In the genomic region with DNA sequence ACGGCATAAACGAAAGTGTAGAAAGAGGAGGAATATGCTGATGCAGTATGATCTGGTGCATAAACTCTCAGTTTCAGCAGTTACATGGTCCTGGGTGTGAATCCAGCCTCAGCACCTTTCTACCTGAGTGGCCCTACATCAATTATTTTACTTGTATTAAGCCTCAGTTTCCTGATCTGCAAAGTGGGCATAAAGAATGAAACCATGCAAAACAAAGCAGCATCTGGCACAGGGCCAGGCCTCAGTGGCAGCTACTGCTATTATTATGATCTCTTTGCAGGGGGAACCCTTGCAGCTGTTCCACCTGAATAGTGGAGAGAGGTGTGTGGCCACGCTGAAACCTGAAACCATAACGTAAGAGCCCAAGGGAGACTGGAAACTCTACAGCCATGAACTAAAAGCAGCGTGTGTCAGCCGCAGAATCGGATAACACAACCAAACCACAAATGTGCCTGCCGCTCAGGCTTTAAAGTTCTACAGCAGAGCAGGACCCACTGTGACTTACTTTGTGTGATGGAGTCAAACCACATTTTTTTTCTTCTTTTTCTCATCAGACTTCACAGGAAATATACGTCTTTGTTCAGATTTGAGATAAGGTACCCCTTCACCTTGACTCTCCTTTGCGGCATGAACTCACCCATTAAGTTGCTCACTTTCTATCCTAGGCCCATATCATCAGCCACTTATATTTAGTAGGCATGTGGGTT, we compare ENCODE assay signal across 8 cellular contexts. TPM values are rescaled to one million over a fixed set of nuclear protein-coding genes. Genes with fewer than 3 reads are reported as not detected.
DNase-seq lines count a peak whose midpoint lies in the region; ATAC-seq and TF ChIP-seq lines count a peak whose summit lies in the region.

No MANE protein-coding gene starts in this region.

- no peaks in the 10 kb centered on the region for H3K79me2 ChIP-seq in SU-DHL-6 (ENCODE audit: insufficient read depth, low read length)

- H3K9ac ChIP-seq in SU-DHL-6 (ENCODE audit: low read length), result 0 out of 2 replicates have a peak overlapping the region, but pooled peaks have one; percentile 14

- CTCF ChIA-PET in CD4-positive, alpha-beta memory T cell (lab: Charles Lee; ENCODE audit: partially characterized antibody), result interaction anchor here (0.6 to 5.8 kb wide), 11 partner anchors 9 to 170 kb away, joined by 3 to 22 read pairs (median 5); no protein-coding TSS in a partner anchor

- H3K27ac Mint-ChIP-seq in CD4-positive, alpha-beta memory T cell, result peak overlapping the region; percentile 92 to 99 (median 97)
- H3K27ac Mint-ChIP-seq in activated naive CD8-positive, alpha-beta T cell treated with anti-CD3 and anti-CD28 coated beads, Interleukin-2, amount 10 ng/mL, durations not matched to agents 7 days and 5 days, result peak overlapping the region; percentile 87
- H3K27ac Mint-ChIP-seq in glutamatergic neuron (ENCODE audit: unreplicated experiment), result no peak overlapping the region

- peak overlapping the region; percentile 58 for H3K4me2 ChIP-seq in SU-DHL-6 (ENCODE audit: low read depth, low read length, poor library complexity, severe bottlenecking)

- H2AFZ ChIP-seq in SU-DHL-6 (ENCODE audit: low read depth, low read length, severe bottlenecking), result no peak overlapping the region

- peaks cover 15% of the 10 kb centered on the region for H3F3A ChIP-seq in SU-DHL-6 (ENCODE audit: insufficient read depth)

- no peak for TF ChIP-seq POLR2A in lower leg skin (IDR thresholded peaks at IDR 0.05)

- TF ChIP-seq CTCF in SU-DHL-6 (IDR thresholded peaks at IDR 0.05; ENCODE audit: insufficient read depth, low read length, poor library complexity, severe bottlenecking) (no peak), glutamatergic neuron (IDR thresholded peaks at IDR 0.05; ENCODE audit: partially characterized antibody, unreplicated experiment) (no peak), lower leg skin (IDR thresholded peaks at IDR 0.05) (no peak)

- POLR2A ChIA-PET in CD4-positive, alpha-beta memory T cell (lab: Charles Lee; ENCODE audit: partially characterized antibody), result interaction anchor here (0.6 to 5.5 kb wide), 12 partner anchors 9 to 74 kb away, joined by 3 to 101 read pairs (median 7); a partner anchor contains a TSS
- POLR2A ChIA-PET in activated naive CD8-positive, alpha-beta T cell treated with anti-CD3 and anti-CD28 coated beads, Interleukin-2, amount 10 ng/mL, durations not matched to agents 7 days and 5 days (lab: Charles Lee), result interaction anchor here (0.7 to 5.4 kb wide), 7 partner anchors 9 to 123 kb away, joined by 3 to 44 read pairs (median 4); a partner anchor contains a TSS

- peak overlapping the region; percentile 80 for H3K27ac ChIP-seq in CD4-positive, alpha-beta memory T cell (ENCODE audit: low read depth, low read length)
- H3K27ac ChIP-seq in SU-DHL-6 (ENCODE audit: low read depth, low read length), result peak overlapping the region; percentile 80

- H3K4me3 Mint-ChIP-seq in CD4-positive, alpha-beta memory T cell, result peak overlapping the region; percentile 63 to 85 (median 78)
- H3K4me3 Mint-ChIP-seq in activated naive CD8-positive, alpha-beta T cell treated with anti-CD3 and anti-CD28 coated beads, Interleukin-2, amount 10 ng/mL, durations not matched to agents 7 days and 5 days, result peak overlapping the region; percentile 43
- no peak overlapping the region for H3K4me3 Mint-ChIP-seq in glutamatergic neuron (ENCODE audit: unreplicated experiment)

- H3K36me3 Mint-ChIP-seq in CD4-positive, alpha-beta memory T cell, result no peaks in the 10 kb centered on the region
- H3K36me3 Mint-ChIP-seq in activated naive CD8-positive, alpha-beta T cell treated with anti-CD3 and anti-CD28 coated beads, Interleukin-2, amount 10 ng/mL, durations not matched to agents 7 days and 5 days, result no peaks in the 10 kb centered on the region
- H3K36me3 Mint-ChIP-seq in glutamatergic neuron (ENCODE audit: unreplicated experiment), result no peaks in the 10 kb centered on the region

- 72 to 75% methylated on average over 10 of the region's 10 CpGs for WGBS in lower leg skin, 2 donors

- H3K36me3 ChIP-seq in CD4-positive, alpha-beta memory T cell (ENCODE audit: insufficient read depth, low read length), result no peaks in the 10 kb centered on the region
- H3K36me3 ChIP-seq in SU-DHL-6 (ENCODE audit: low read length), result no peaks in the 10 kb centered on the region

- H3K9me3 ChIP-seq in CD4-positive, alpha-beta memory T cell (ENCODE audit: control insufficient read depth in 1 of 2, low read length in 2 of 2), result no peaks in the 10 kb centered on the region
- H3K9me3 ChIP-seq in SU-DHL-6 (ENCODE audit: insufficient read depth, low read length), result no peaks in the 10 kb centered on the region

- ATAC-seq in GM19452 (IDR thresholded peaks at IDR 0.05; ENCODE audit: unreplicated experiment) (peak; percentile 88), HG03460 (IDR thresholded peaks at IDR 0.05; ENCODE audit: unreplicated experiment) (peak; percentile 90)
- peak; percentile 85 for ATAC-seq in activated naive CD8-positive, alpha-beta T cell treated with anti-CD3 and anti-CD28 coated beads, Interleukin-2, amount 10 ng/mL, durations not matched to agents 7 days and 5 days (ENCODE audit: low read depth)

- DNase-seq in CD4-positive, alpha-beta memory T cell, result peak; percentile 90 to 96 (median 95)
- DNase-seq in activated naive CD8-positive, alpha-beta T cell treated with anti-CD3 and anti-CD28 coated beads, Interleukin-2, amount 10 ng/mL, durations not matched to agents 7 days and 5 days, result peak; percentile 75
- peak; percentile 37 to 71 for DNase-seq in stimulated activated CD4-positive, alpha-beta T cell treated with anti-CD3 and anti-CD28 coated beads, Interleukin-15, amount 100 ng/mL, for 1 hour (ENCODE audit: low read depth in 1 of 2, low spot score in 1 of 2)
- DNase-seq in glutamatergic neuron (no peak), lower leg skin (ENCODE audit: low spot score in 2 of 2) (no peak)

- no peaks in the 10 kb centered on the region for H4K20me1 ChIP-seq in SU-DHL-6 (ENCODE audit: low read depth, low read length)

- H3K27me3 Mint-ChIP-seq in CD4-positive, alpha-beta memory T cell, result no peaks in the 10 kb centered on the region
- H3K27me3 Mint-ChIP-seq in activated naive CD8-positive, alpha-beta T cell treated with anti-CD3 and anti-CD28 coated beads, Interleukin-2, amount 10 ng/mL, durations not matched to agents 7 days and 5 days, result peaks cover 15% of the 10 kb centered on the region
- peaks cover 7% of the 10 kb centered on the region for H3K27me3 Mint-ChIP-seq in glutamatergic neuron (ENCODE audit: unreplicated experiment)

- no peaks in the 10 kb centered on the region for H3K27me3 ChIP-seq in CD4-positive, alpha-beta memory T cell (ENCODE audit: insufficient read depth, low read length)
- H3K27me3 ChIP-seq in SU-DHL-6 (ENCODE audit: low read length), result no peaks in the 10 kb centered on the region

- H3K4me1 ChIP-seq in CD4-positive, alpha-beta memory T cell (ENCODE audit: insufficient read depth, low read length), result peaks cover 58% of the 10 kb centered on the region

- H3K4me1 Mint-ChIP-seq in CD4-positive, alpha-beta memory T cell, result peaks cover 38 to 70% (median 56%) of the 10 kb centered on the region in 4 donors
- H3K4me1 Mint-ChIP-seq in activated naive CD8-positive, alpha-beta T cell treated with anti-CD3 and anti-CD28 coated beads, Interleukin-2, amount 10 ng/mL, durations not matched to agents 7 days and 5 days, result peaks cover 49% of the 10 kb centered on the region
- peaks cover 2% of the 10 kb centered on the region for H3K4me1 Mint-ChIP-seq in glutamatergic neuron (ENCODE audit: low read depth, unreplicated experiment)

- H3K4me3 ChIP-seq in CD4-positive, alpha-beta memory T cell (ENCODE audit: low read length in 2 of 2), result peak overlapping the region in 1 of 2 donors; percentile 54
- H3K4me3 ChIP-seq in SU-DHL-6 (ENCODE audit: insufficient read depth, low read length, poor library complexity, severe bottlenecking), result peak overlapping the region; percentile 6
- H3K4me3 ChIP-seq in lower leg skin (ENCODE audit: low read depth, poor library complexity, severe bottlenecking), result no peak overlapping the region

- peaks cover 0 to 2% (median 0%) of the 10 kb centered on the region in 8 donors for H3K9me3 Mint-ChIP-seq in CD4-positive, alpha-beta memory T cell
- H3K9me3 Mint-ChIP-seq in activated naive CD8-positive, alpha-beta T cell treated with anti-CD3 and anti-CD28 coated beads, Interleukin-2, amount 10 ng/mL, durations not matched to agents 7 days and 5 days, result no peaks in the 10 kb centered on the region
- peaks cover 4% of the 10 kb centered on the region for H3K9me3 Mint-ChIP-seq in glutamatergic neuron (ENCODE audit: unreplicated experiment)

- H3K9me2 ChIP-seq in SU-DHL-6 (replicated peaks; ENCODE audit: insufficient read depth, low read length), result no peaks in the 10 kb centered on the region

- intact Hi-C loops in CD4-positive, alpha-beta memory T cell (cut with micrococcal nuclease), result loop anchor here (1.0 to 10.0 kb wide), 8 partner anchors 10 to 315 kb away; a partner anchor contains a TSS
- intact Hi-C loops in lower leg skin (cut with DNase I; ENCODE audit: low total_unique reads), result no loop called here

RNA-seq across cellular contexts. Expression of a gene that starts 29.2 kb away (rescaled TPM):
- 1 to 10 TPM; 4.1 to 4.3 TPM for total RNA-seq in CD4-positive, alpha-beta memory T cell
- polyA plus RNA-seq in CD4-positive, alpha-beta memory T cell, result 100 to 1,000 TPM; 162 to 519 TPM
- total RNA-seq in activated naive CD8-positive, alpha-beta T cell treated with anti-CD3 and anti-CD28 coated beads, Interleukin-2, amount 10 ng/mL, durations not matched to agents 7 days and 5 days, result 10 to 100 TPM; 60.3 to 61.7 TPM
- total RNA-seq in glutamatergic neuron (ENCODE audit: unreplicated experiment) (2.9 TPM), lower leg skin (100 to 1,000 TPM; 154 to 448 (median 330) TPM)

Comparison
In these comparisons a context has a peak if more than half of its experiments do, and no peak if none do; other contexts are left out.
1. DNase-seq: peak in CD4-positive, alpha-beta memory T cell (5 of 5), activated naive CD8-positive, alpha-beta T cell treated with anti-CD3 and anti-CD28 coated beads, Interleukin-2, amount 10 ng/mL, durations not matched to agents 7 days and 5 days (single experiment) and stimulated activated CD4-positive, alpha-beta T cell treated with anti-CD3 and anti-CD28 coated beads, Interleukin-15, amount 100 ng/mL, for 1 hour (2 of 2); none in glutamatergic neuron (single experiment) and lower leg skin (0 of 2).
2. RNA of a gene that starts 29.2 kb away (total RNA-seq): 154 to 448 TPM in lower leg skin and 60.3 to 61.7 TPM in activated naive CD8-positive, alpha-beta T cell treated with anti-CD3 and anti-CD28 coated beads, Interleukin-2, amount 10 ng/mL, durations not matched to agents 7 days and 5 days; 4.1 to 4.3 TPM in CD4-positive, alpha-beta memory T cell and 2.9 TPM in glutamatergic neuron (single experiment); every median in the first group is over 10 times any median in the second.
3. Peak in every context shown above with its lines, with median percentiles within 50 percentile points of each other: ATAC-seq.